ENCODE assay signal across 11 cellular contexts in the genomic region with DNA sequence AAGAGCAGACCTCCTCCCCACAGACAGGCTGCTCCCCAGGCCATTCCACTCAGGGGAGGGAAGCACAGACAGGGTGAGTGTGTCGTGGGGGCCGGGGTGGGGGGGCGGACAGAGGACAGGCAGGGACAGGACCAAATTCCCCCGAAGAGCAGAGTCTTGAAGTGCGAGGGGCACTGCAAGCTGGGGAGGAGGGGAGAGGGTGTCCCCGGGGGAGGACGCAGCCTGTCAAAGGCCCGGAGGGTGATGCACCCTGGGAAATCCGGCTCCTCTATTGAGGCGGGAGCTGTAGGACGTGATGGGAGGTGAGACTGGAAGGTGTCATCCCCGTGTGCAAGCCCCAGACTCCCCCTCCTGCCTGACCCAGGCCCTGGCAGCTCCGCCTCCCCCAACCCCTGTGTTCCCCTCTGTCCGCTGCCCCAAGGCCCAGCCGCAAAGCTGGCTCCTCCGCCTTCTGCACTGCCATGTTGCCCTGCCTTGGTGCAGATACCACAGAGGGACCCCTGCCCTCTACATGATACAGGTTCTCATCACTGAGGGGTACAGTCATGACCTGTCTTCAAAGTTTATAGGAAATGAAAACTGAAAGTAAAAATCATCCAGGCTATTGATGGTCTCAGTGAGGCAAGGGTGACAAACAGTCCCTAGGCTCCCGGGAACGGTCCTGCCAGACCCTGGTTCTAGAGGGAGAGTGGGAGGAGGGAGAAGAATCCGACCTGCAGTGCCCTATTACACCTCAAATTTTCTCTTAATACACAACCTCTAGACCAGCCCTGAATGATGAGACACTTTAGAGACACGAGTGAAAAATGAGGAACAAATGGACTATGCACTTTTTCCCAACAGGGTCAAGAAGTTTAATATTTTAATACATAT.
A peak's percentile ranks its signal among the peaks of the same experiment; 100 is the strongest.
DNase-seq lines count a peak whose midpoint lies in the region; ATAC-seq and TF ChIP-seq lines count a peak whose summit lies in the region.
"Had no signal": no experiment of that assay in that cellular context is flagged by ENCODE, and none has a peak within 500 bp of the region (broad histone marks: within the 10 kb centered on the region; RNA-seq: fewer than 3 reads in every experiment).

No MANE protein-coding gene starts in this region.

- no peak for DNase-seq in CD4-positive, alpha-beta memory T cell
- DNase-seq in IMR-90 (no peak), neural progenitor cell (ENCODE audit: low spot score) (no peak), smooth muscle cell (lab: John Stamatoyannopoulos, UW; ENCODE audit: unreplicated experiment) (no peak)
- DNase-seq in activated naive CD8-positive, alpha-beta T cell treated with anti-CD3 and anti-CD28 coated beads, Interleukin-2, amount 50 U/mL, for 24 hours: no peak
- no peak for DNase-seq in stimulated activated CD4-positive, alpha-beta T cell treated with anti-CD3 and anti-CD28 coated beads, Interleukin-4, amount 100 ng/mL, for 24 hours
- DNase-seq: activated CD4-positive, alpha-beta T cell treated with anti-CD3 and anti-CD28 coated beads for 4 hours; foreskin melanocyte; SK-N-SH; stimulated activated CD4-positive, alpha-beta T cell treated with anti-CD3 and anti-CD28 coated beads, Interleukin-4, amount 100 ng/mL, for 4 hours had no signal

- H3K9ac ChIP-seq in IMR-90 (ENCODE audit: low read depth, low read length) (no peak overlapping the region), neural progenitor cell (no peak overlapping the region), smooth muscle cell (ENCODE audit: low read depth) (no peak overlapping the region)
- H3K9ac ChIP-seq: SK-N-SH had no signal

- peaks cover 11% of the 10 kb centered on the region for H3K4me1 ChIP-seq in CD4-positive, alpha-beta memory T cell (ENCODE audit: insufficient read depth, low read length)
- H3K4me1 ChIP-seq in IMR-90 (ENCODE audit: control insufficient read depth, insufficient read depth, low read length) (no peaks in the 10 kb centered on the region), neural progenitor cell (no peaks in the 10 kb centered on the region), smooth muscle cell (ENCODE audit: low read depth) (no peaks in the 10 kb centered on the region)

- H3K56ac ChIP-seq in IMR-90 (ENCODE audit: extremely low read depth, insufficient read depth, low read length): no peak overlapping the region

- H3K79me2 ChIP-seq in neural progenitor cell (ENCODE audit: low read depth) (no peaks in the 10 kb centered on the region), smooth muscle cell (ENCODE audit: low read depth) (no peaks in the 10 kb centered on the region)

- no peaks in the 10 kb centered on the region for H3K79me1 ChIP-seq in IMR-90 (ENCODE audit: low read depth in 1 of 2, low read length in 2 of 2)

- CTCF ChIA-PET in CD4-positive, alpha-beta memory T cell (lab: Charles Lee; ENCODE audit: partially characterized antibody): no interaction called here
- CTCF ChIA-PET in IMR-90 (lab: Yijun Ruan, JAX): no interaction called here

- no peak overlapping the region for H2AK9ac ChIP-seq in IMR-90 (replicated peaks; ENCODE audit: low read depth, low read length, poor library complexity)

- no peak overlapping the region for H3K14ac ChIP-seq in IMR-90 (replicated peaks; ENCODE audit: low read depth, low read length)

- 31% methylated on average over 5 of the region's 20 CpGs; no CpG with 5 or more reads in 1 of the 2 experiments for WGBS in IMR-90 (ENCODE audit: extremely low coverage in 2 of 2, insufficient read length in 1 of 2), 2 experiments
- WGBS in smooth muscle cell (ENCODE audit: low lambda C conversion rate): 87% methylated on average over 20 of the region's 20 CpGs

- intact Hi-C loops in CD4-positive, alpha-beta memory T cell (cut with micrococcal nuclease): no loop called here
- intact Hi-C loops in IMR-90 (cut with micrococcal nuclease): no loop called here

- H2AFZ ChIP-seq in IMR-90 (replicated peaks; ENCODE audit: low read length, poor library complexity): peak overlapping the region; percentile 63
- no peak overlapping the region for H2AFZ ChIP-seq in neural progenitor cell (replicated peaks)
- H2AFZ ChIP-seq in smooth muscle cell (ENCODE audit: low read depth): no peak overlapping the region

- no peak overlapping the region for H2AK5ac ChIP-seq in IMR-90 (ENCODE audit: low read depth, low read length)

- no TSS peak for BruUV-seq in IMR-90 (replicated peaks; lab: Mats Ljungman, UMichigan)

- peaks cover 4 to 20% (median 11%) of the 10 kb centered on the region in 4 donors for H3K4me1 Mint-ChIP-seq in CD4-positive, alpha-beta memory T cell
- peaks cover 5% of the 10 kb centered on the region for H3K4me1 Mint-ChIP-seq in activated naive CD8-positive, alpha-beta T cell treated with anti-CD3 and anti-CD28 coated beads, Interleukin-2, amount 50 U/mL, for 24 hours
- peaks cover 9% of the 10 kb centered on the region for H3K4me1 Mint-ChIP-seq in neural progenitor cell

- peak overlapping the region; percentile 60 to 82 (median 75) for H3K4me3 Mint-ChIP-seq in CD4-positive, alpha-beta memory T cell
- no peak overlapping the region for H3K4me3 Mint-ChIP-seq in activated naive CD8-positive, alpha-beta T cell treated with anti-CD3 and anti-CD28 coated beads, Interleukin-2, amount 50 U/mL, for 24 hours
- H3K4me3 Mint-ChIP-seq in neural progenitor cell: no peak overlapping the region

- H4K91ac ChIP-seq in IMR-90 (ENCODE audit: insufficient read depth, low read depth, low read length): no peak overlapping the region

- no peak overlapping the region for H3K4ac ChIP-seq in IMR-90 (ENCODE audit: low read depth, low read length)

- H4K8ac ChIP-seq in IMR-90 (ENCODE audit: low read depth in 2 of 2, low read length in 2 of 2): no peak overlapping the region

- H3K4me2 ChIP-seq in IMR-90 (ENCODE audit: low read depth, low read length) (peak overlapping the region; percentile 41; the same call in 1 of the 2 replicates), neural progenitor cell (no peak overlapping the region), smooth muscle cell (no peak overlapping the region)
- H3K4me2 ChIP-seq: SK-N-SH had no signal

- H2BK120ac ChIP-seq in IMR-90 (ENCODE audit: low read depth, low read length): no peak overlapping the region

- TF ChIP-seq RAD21 in IMR-90 (IDR thresholded peaks at IDR 0.05; ENCODE audit: low read length): no peak

- H2BK15ac ChIP-seq in IMR-90 (ENCODE audit: low read depth, low read length): no peak overlapping the region

- no peak overlapping the region for H3K27ac ChIP-seq in CD4-positive, alpha-beta memory T cell (ENCODE audit: low read depth, low read length)
- no peak overlapping the region for H3K27ac ChIP-seq in IMR-90 (ENCODE audit: insufficient read depth, low read length)
- H3K27ac ChIP-seq in neural progenitor cell: no peak overlapping the region
- no peak overlapping the region for H3K27ac ChIP-seq in smooth muscle cell (ENCODE audit: low read depth)

- no peaks in the 10 kb centered on the region for H3K36me3 Mint-ChIP-seq in CD4-positive, alpha-beta memory T cell
- no peaks in the 10 kb centered on the region for H3K36me3 Mint-ChIP-seq in activated naive CD8-positive, alpha-beta T cell treated with anti-CD3 and anti-CD28 coated beads, Interleukin-2, amount 50 U/mL, for 24 hours (ENCODE audit: low read depth)
- no peaks in the 10 kb centered on the region for H3K36me3 Mint-ChIP-seq in neural progenitor cell

- POLR2A ChIA-PET in CD4-positive, alpha-beta memory T cell (lab: Charles Lee; ENCODE audit: partially characterized antibody): no interaction called here
- POLR2A ChIA-PET in IMR-90 (lab: Charles Lee; ENCODE audit: unreplicated experiment): no interaction called here

- no peak overlapping the region for H2BK5ac ChIP-seq in IMR-90 (ENCODE audit: low read depth, low read length, poor library complexity, severe bottlenecking)

- H3K9me3 Mint-ChIP-seq in CD4-positive, alpha-beta memory T cell: peaks cover 0 to 5% (median 2%) of the 10 kb centered on the region in 8 donors
- peaks cover under 1% of the 10 kb centered on the region for H3K9me3 Mint-ChIP-seq in activated naive CD8-positive, alpha-beta T cell treated with anti-CD3 and anti-CD28 coated beads, Interleukin-2, amount 50 U/mL, for 24 hours
- peaks cover 2% of the 10 kb centered on the region for H3K9me3 Mint-ChIP-seq in neural progenitor cell

- peak overlapping the region in 4 of 7 donors; percentile 67 to 90 (median 80) for H3K27ac Mint-ChIP-seq in CD4-positive, alpha-beta memory T cell
- peak overlapping the region; percentile 50 for H3K27ac Mint-ChIP-seq in activated naive CD8-positive, alpha-beta T cell treated with anti-CD3 and anti-CD28 coated beads, Interleukin-2, amount 50 U/mL, for 24 hours
- peak overlapping the region; percentile 32 for H3K27ac Mint-ChIP-seq in neural progenitor cell

- peaks cover 0 to 1% of the 10 kb centered on the region in 2 donors for H3K27me3 Mint-ChIP-seq in CD4-positive, alpha-beta memory T cell
- H3K27me3 Mint-ChIP-seq in activated naive CD8-positive, alpha-beta T cell treated with anti-CD3 and anti-CD28 coated beads, Interleukin-2, amount 50 U/mL, for 24 hours: no peaks in the 10 kb centered on the region
- peaks cover 14% of the 10 kb centered on the region for H3K27me3 Mint-ChIP-seq in neural progenitor cell (ENCODE audit: insufficient read depth, low read depth)

- ATAC-seq in IMR-90 (ENCODE audit: low read depth): no peak
- peak; percentile 53 for ATAC-seq in activated naive CD8-positive, alpha-beta T cell treated with anti-CD3 and anti-CD28 coated beads, Interleukin-2, amount 50 U/mL, for 24 hours
- ATAC-seq in HG03571 (IDR thresholded peaks at IDR 0.05; ENCODE audit: unreplicated experiment): no peak

- in situ Hi-C loops in IMR-90 (cut with MboI; ENCODE audit: low sequenced_read_pairs): no loop called here

- no peak overlapping the region for H4K5ac ChIP-seq in IMR-90 (ENCODE audit: low read depth, low read length)

- no peaks in the 10 kb centered on the region for H3K9me3 ChIP-seq in CD4-positive, alpha-beta memory T cell (ENCODE audit: control insufficient read depth in 1 of 2, low read length in 2 of 2)
- H3K9me3 ChIP-seq in IMR-90 (ENCODE audit: control insufficient read depth, insufficient read depth, low read length) (no peaks in the 10 kb centered on the region), neural progenitor cell (ENCODE audit: low read depth) (no peaks in the 10 kb centered on the region), smooth muscle cell (replicated peaks; ENCODE audit: low read depth) (no peaks in the 10 kb centered on the region)
- H3K9me3 ChIP-seq: SK-N-SH had no signal

- no peak overlapping the region for H2BK20ac ChIP-seq in IMR-90 (ENCODE audit: low read depth, low read length)

- H3F3A ChIP-seq in neural progenitor cell (ENCODE audit: low read depth) (no peaks in the 10 kb centered on the region), smooth muscle cell (ENCODE audit: low read depth) (no peaks in the 10 kb centered on the region)

- no peaks in the 10 kb centered on the region for H3K27me3 ChIP-seq in CD4-positive, alpha-beta memory T cell (ENCODE audit: insufficient read depth, low read length)
- H3K27me3 ChIP-seq in IMR-90 (ENCODE audit: control insufficient read depth, insufficient read depth, low read length): peaks cover 12% of the 10 kb centered on the region; the same call in 1 of the 2 replicates
- H3K27me3 ChIP-seq in neural progenitor cell: no peaks in the 10 kb centered on the region
- H3K27me3 ChIP-seq in smooth muscle cell (ENCODE audit: low read depth): no peaks in the 10 kb centered on the region

- H3K9me1 ChIP-seq in IMR-90 (ENCODE audit: insufficient read depth, low read length): no peaks in the 10 kb centered on the region

- TF ChIP-seq CTCF in IMR-90 (conservative IDR thresholded peaks at IDR 0.05; ENCODE audit: low read depth, low read length) (no peak), neural progenitor cell (IDR thresholded peaks at IDR 0.05) (no peak), smooth muscle cell (IDR thresholded peaks at IDR 0.05; ENCODE audit: borderline replicate concordance, insufficient read depth, poor library complexity, severe bottlenecking) (no peak)

- dilution Hi-C loops in IMR-90 (cut with HindIII; ENCODE audit: low sequenced_read_pairs, unreplicated experiment): no loop called here

- H3K4me3 ChIP-seq in CD4-positive, alpha-beta memory T cell (ENCODE audit: low read length in 2 of 2): no peak overlapping the region
- H3K4me3 ChIP-seq in IMR-90 (ENCODE audit: insufficient read depth, low read depth, low read length) (no peak overlapping the region), neural progenitor cell (no peak overlapping the region), smooth muscle cell (no peak overlapping the region)

- H3K23ac ChIP-seq in IMR-90 (ENCODE audit: low read depth, low read length): no peak overlapping the region

- H3K36me3 ChIP-seq in CD4-positive, alpha-beta memory T cell (ENCODE audit: insufficient read depth, low read length): no peaks in the 10 kb centered on the region
- no peaks in the 10 kb centered on the region for H3K36me3 ChIP-seq in IMR-90 (ENCODE audit: control insufficient read depth, insufficient read depth, low read length)
- H3K36me3 ChIP-seq in neural progenitor cell: no peaks in the 10 kb centered on the region
- no peaks in the 10 kb centered on the region for H3K36me3 ChIP-seq in smooth muscle cell (ENCODE audit: low read depth)

- H4K20me1 ChIP-seq in IMR-90 (ENCODE audit: insufficient read depth, low read length) (no peaks in the 10 kb centered on the region), neural progenitor cell (ENCODE audit: low read depth) (no peaks in the 10 kb centered on the region), smooth muscle cell (ENCODE audit: low read depth) (no peaks in the 10 kb centered on the region)

- H3K18ac ChIP-seq in IMR-90 (ENCODE audit: low read depth, low read length): no peak overlapping the region

- TF ChIP-seq POLR2A in IMR-90 (IDR thresholded peaks at IDR 0.05; ENCODE audit: low read depth, low read length): no peak

Comparison
In these comparisons a context has a peak if more than half of its experiments do, and no peak if none do; other contexts are left out.
1. H3K4me3 Mint-ChIP-seq: peak in CD4-positive, alpha-beta memory T cell (8 of 8); none in activated naive CD8-positive, alpha-beta T cell treated with anti-CD3 and anti-CD28 coated beads, Interleukin-2, amount 50 U/mL, for 24 hours (single experiment) and neural progenitor cell (single experiment).
2. Peak in every context shown above with its lines, with median percentiles within 50 percentile points of each other: H3K27ac Mint-ChIP-seq.